In the genomic region with DNA sequence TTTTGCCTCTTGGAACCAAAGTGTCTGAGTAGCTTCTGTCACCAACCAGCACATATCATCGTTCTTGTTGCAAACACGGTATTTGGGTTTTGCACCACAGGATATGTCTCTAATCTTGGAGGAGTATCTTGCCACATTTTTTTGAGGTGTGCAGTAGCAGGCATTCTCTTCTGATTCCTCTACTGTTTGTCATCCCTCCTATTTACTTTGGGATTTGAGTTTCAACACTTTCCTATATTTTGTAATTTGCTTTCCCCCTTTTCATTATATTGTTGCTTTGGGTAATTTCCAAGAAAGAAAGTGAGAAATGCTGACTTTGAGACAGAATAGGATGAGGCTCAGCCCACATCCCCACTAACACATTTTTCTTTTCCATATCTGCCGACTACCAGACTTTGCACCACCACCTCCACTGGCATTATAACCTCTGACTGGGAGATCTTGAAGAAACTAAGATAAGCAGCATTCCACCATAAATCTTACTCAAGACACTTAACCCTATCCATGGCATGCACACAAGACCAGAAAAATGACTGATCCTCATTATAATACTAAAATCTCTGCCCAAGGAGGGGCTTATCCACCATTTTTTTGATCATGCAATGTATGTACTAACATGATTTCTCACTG, we compare ENCODE assay signal across 21 cellular contexts. TPM values are rescaled to one million over a fixed set of nuclear protein-coding genes. Genes with fewer than 3 reads are reported as not detected.
"Had no signal": no experiment of that assay in that cellular context is flagged by ENCODE, and none has a peak within 500 bp of the region (broad histone marks: within the 10 kb centered on the region; RNA-seq: fewer than 3 reads in every experiment).

No MANE protein-coding gene starts in this region.

- DNase-seq: colonic mucosa; dermis blood vessel endothelial cell; erythroblast; foreskin melanocyte; head of caudate nucleus; hippocampal formation; mammary epithelial cell; naive thymus-derived CD4-positive, alpha-beta T cell; nephron progenitor cell; psoas muscle; retina; right lobe of liver; spleen; stimulated activated CD4-positive, alpha-beta T cell treated with anti-CD3 and anti-CD28 coated beads, Interleukin-2, amount 100 ng/mL, for 24 hours; stimulated activated naive CD4-positive, alpha-beta T cell; stomach; substantia nigra; transverse colon had no signal

- ATAC-seq: left lobe of liver; naive thymus-derived CD4-positive, alpha-beta T cell; psoas muscle; right lobe of liver had no signal

- H3K27me3 ChIP-seq: colonic mucosa, right lobe of liver, spleen, stomach had no signal

- H3K4me3 Mint-ChIP-seq: naive thymus-derived CD4-positive, alpha-beta T cell; nephron progenitor cell had no signal

- H3K9me3 ChIP-seq: colonic mucosa, psoas muscle, right lobe of liver, thoracic aorta, transverse colon had no signal

- H3K36me3 ChIP-seq: colonic mucosa, right lobe of liver, spleen, stomach, thoracic aorta, transverse colon had no signal

- H3K4me1 ChIP-seq: colonic mucosa, psoas muscle, right lobe of liver, spleen, stomach, transverse colon had no signal

- H3K27ac Mint-ChIP-seq: naive thymus-derived CD4-positive, alpha-beta T cell; nephron progenitor cell had no signal

- H3K4me3 ChIP-seq: colonic mucosa, psoas muscle, right lobe of liver, spleen, stomach, thoracic aorta, transverse colon had no signal

- H3K27ac ChIP-seq: colonic mucosa, psoas muscle, right lobe of liver, spleen, stomach, thoracic aorta, transverse colon had no signal

RNA-seq across cellular contexts. Expression of a gene that starts 12.0 kb away (rescaled TPM):
- total RNA-seq: mononuclear cell; naive thymus-derived CD4-positive, alpha-beta T cell had no signal
- polyA plus RNA-seq: naive thymus-derived CD4-positive, alpha-beta T cell had no signal
